19 cellular contexts compared by ENCODE assay signal in genomic region chr4:145756244-145756643, GRCh38.
A peak's percentile ranks its signal among the peaks of the same experiment; 100 is the strongest.
DNase-seq lines count a peak whose midpoint lies in the region; ATAC-seq, FAIRE-seq and TF ChIP-seq lines count a peak whose summit lies in the region.
"Had no signal": no experiment of that assay in that cellular context is flagged by ENCODE, and none has a peak within 500 bp of the region (broad histone marks: within the 10 kb centered on the region; RNA-seq: fewer than 3 reads in every experiment).

No MANE protein-coding gene starts in this region.

- H3K9me3 ChIP-seq in K562 (replicated peaks; ENCODE audit: control insufficient read depth, insufficient read depth, low read depth, low read length), result no peaks in the 10 kb centered on the region
- H3K9me3 ChIP-seq: HAP-1 had no signal

- POLR2A ChIA-PET in activated CD4-positive, alpha-beta T cell treated with anti-CD3 and anti-CD28 coated beads for 36 hours (lab: Charles Lee), result no interaction called here
- POLR2A ChIA-PET in K562 (lab: Yijun Ruan, JAX), result interaction anchor here (0.6 kb wide), 1 partner anchor 727 kb away, joined by 3 read pairs; no protein-coding TSS in a partner anchor

- H3K9ac ChIP-seq in K562 (ENCODE audit: insufficient read depth in 1 of 2, low read depth in 2 of 2, low read length in 2 of 2), result no peak overlapping the region
- H3K9ac ChIP-seq: KMS-11 had no signal

- H2AFZ ChIP-seq in K562 (ENCODE audit: low read depth, low read length), result no peak overlapping the region

- ATAC-seq in activated CD4-positive, alpha-beta T cell treated with anti-CD3 and anti-CD28 coated beads for 36 hours, result peak; percentile 59
- ATAC-seq in K562, result no peak
- peak; percentile 59 for ATAC-seq in stimulated activated naive CD8-positive, alpha-beta T cell treated with anti-CD3 and anti-CD28 coated beads, Interleukin-15, amount 100 ng/mL, for 72 hours

- no peak for TF ChIP-seq CTCF in K562 (IDR thresholded peaks at IDR 0.05 in 2 of 3, conservative IDR thresholded peaks at IDR 0.05 in 1 of 3; ENCODE audit: insufficient read depth in 2 of 3, low read depth in 1 of 3, low read length in 3 of 3)

- H3K36me3 ChIP-seq in K562 (ENCODE audit: control insufficient read depth, insufficient read depth, low read length), result no peaks in the 10 kb centered on the region

- H3K4me3 ChIP-seq in K562, result no peak overlapping the region
- H3K4me3 ChIP-seq: HAP-1 had no signal

- no peaks in the 10 kb centered on the region for H3K4me1 ChIP-seq in K562 (replicated peaks in 1 of 2; ENCODE audit: control insufficient read depth in 2 of 2, insufficient read depth in 2 of 2, low read length in 2 of 2)
- H3K4me1 ChIP-seq: HAP-1 had no signal

- TF ChIP-seq EP300 in K562 (IDR thresholded peaks at IDR 0.05; ENCODE audit: low read length), result no peak

- H3K4me3 Mint-ChIP-seq in activated CD4-positive, alpha-beta T cell treated with anti-CD3 and anti-CD28 coated beads for 36 hours, result no peak overlapping the region
- peak overlapping the region; percentile 26 to 58 for H3K4me3 Mint-ChIP-seq in stimulated activated naive CD8-positive, alpha-beta T cell treated with anti-CD3 and anti-CD28 coated beads, Interleukin-15, amount 100 ng/mL, for 72 hours
- H3K4me3 Mint-ChIP-seq: CD14-positive monocyte had no signal

- DNase-seq in activated CD4-positive, alpha-beta T cell treated with anti-CD3 and anti-CD28 coated beads for 36 hours, result peak; percentile 30
- no peak for DNase-seq in activated CD4-positive, alpha-beta T cell treated with anti-CD3 and anti-CD28 coated beads, Interleukin-2, amount 50 U/mL, for 48 hours
- peak; percentile 27 for DNase-seq in stimulated activated CD4-positive, alpha-beta T cell treated with anti-CD3 and anti-CD28 coated beads, Interleukin-15, amount 100 ng/mL, for 24 hours
- no peak for DNase-seq in stimulated activated CD4-positive, alpha-beta T cell treated with anti-CD3 and anti-CD28 coated beads, Interleukin-4, amount 100 ng/mL, for 24 hours
- DNase-seq in K562 (ENCODE audit: extremely low read depth in 1 of 4, low spot score in 3 of 4) (no peak), putamen (ENCODE audit: low spot score) (no peak), NCI-H526 (lab: John Stamatoyannopoulos, UW) (no peak)
- no peak for DNase-seq in stimulated activated naive CD8-positive, alpha-beta T cell treated with anti-CD3 and anti-CD28 coated beads, Interleukin-15, amount 100 ng/mL, for 72 hours
- DNase-seq: AML-193, DMS 273 treated with DMSO at 0.1 percent for 48 hours, DND-41, NCI-H1417, NCI-H187 treated with DMSO at 0.1 percent for 48 hours, NCI-H226, NCI-H524 had no signal

- H3K27me3 ChIP-seq in K562 (ENCODE audit: control insufficient read depth in 2 of 2, insufficient read depth in 2 of 2, low read length in 2 of 2), result peaks cover 3 to 26% of the 10 kb centered on the region in 2 experiments; a peak in 3 of 5 replicates

- BruUV-seq in K562 (replicated peaks; lab: Mats Ljungman, UMichigan), result no TSS peak

- H3K27me3 Mint-ChIP-seq in activated CD4-positive, alpha-beta T cell treated with anti-CD3 and anti-CD28 coated beads for 36 hours, result peaks cover 1% of the 10 kb centered on the region
- peaks cover 10% of the 10 kb centered on the region for H3K27me3 Mint-ChIP-seq in stimulated activated naive CD8-positive, alpha-beta T cell treated with anti-CD3 and anti-CD28 coated beads, Interleukin-15, amount 100 ng/mL, for 72 hours

- intact Hi-C loops in activated CD4-positive, alpha-beta T cell treated with anti-CD3 and anti-CD28 coated beads for 36 hours (cut with DNase I, micrococcal nuclease), result no loop called here
- intact Hi-C loops in K562 (cut with micrococcal nuclease), result no loop called here

- in situ Hi-C loops in K562 (cut with MboI), result no loop called here

- peaks cover 30% of the 10 kb centered on the region for H3K4me1 Mint-ChIP-seq in activated CD4-positive, alpha-beta T cell treated with anti-CD3 and anti-CD28 coated beads for 36 hours
- H3K4me1 Mint-ChIP-seq in stimulated activated naive CD8-positive, alpha-beta T cell treated with anti-CD3 and anti-CD28 coated beads, Interleukin-15, amount 100 ng/mL, for 72 hours, result peaks cover 45% of the 10 kb centered on the region
- H3K4me1 Mint-ChIP-seq: CD14-positive monocyte had no signal

- H4K20me1 ChIP-seq in K562 (replicated peaks; ENCODE audit: control insufficient read depth, insufficient read depth, low read length), result no peaks in the 10 kb centered on the region

- no peak overlapping the region for H3K27ac ChIP-seq in K562 (ENCODE audit: extremely low read depth, low read depth, low read length)
- H3K27ac ChIP-seq: 22Rv1, KMS-11 had no signal

- no peak for TF ChIP-seq RAD21 in K562 (CRISPR knock-in tag; conservative IDR thresholded peaks at IDR 0.05 in 1 of 2, IDR thresholded peaks at IDR 0.05 in 1 of 2)

- H3K4me2 ChIP-seq in K562 (ENCODE audit: insufficient read depth, low read length), result no peak overlapping the region
- H3K4me2 ChIP-seq: KMS-11 had no signal

- CTCF ChIA-PET in activated CD4-positive, alpha-beta T cell treated with anti-CD3 and anti-CD28 coated beads for 36 hours (lab: Charles Lee), result no interaction called here
- CTCF ChIA-PET in K562 (lab: Yijun Ruan, JAX; ENCODE audit: low intra/inter-chr PET ratio), result no interaction called here

- FAIRE-seq in K562 (lab: Jason Lieb, UNC), result peak; percentile 19

- H3K27ac Mint-ChIP-seq in activated CD4-positive, alpha-beta T cell treated with anti-CD3 and anti-CD28 coated beads for 36 hours, result peak overlapping the region; percentile 53
- H3K27ac Mint-ChIP-seq in stimulated activated naive CD8-positive, alpha-beta T cell treated with anti-CD3 and anti-CD28 coated beads, Interleukin-15, amount 100 ng/mL, for 72 hours, result peak overlapping the region in 1 of 2 donors; percentile 67
- H3K27ac Mint-ChIP-seq: CD14-positive monocyte had no signal

- 0% methylated on average over 1 of the region's 1 CpG for WGBS in K562 (ENCODE audit: insufficient coverage, low coverage, missing lambda C conversion rate)

- H3K36me3 Mint-ChIP-seq in activated CD4-positive, alpha-beta T cell treated with anti-CD3 and anti-CD28 coated beads for 36 hours (ENCODE audit: low read depth), result peaks cover 30% of the 10 kb centered on the region

- H3K9me1 ChIP-seq in K562 (ENCODE audit: control insufficient read depth, insufficient read depth, low read length), result no peaks in the 10 kb centered on the region

- no peaks in the 10 kb centered on the region for H3K79me2 ChIP-seq in K562 (ENCODE audit: control insufficient read depth, insufficient read depth, low read length)

- peaks cover 2% of the 10 kb centered on the region for H3K9me3 Mint-ChIP-seq in activated CD4-positive, alpha-beta T cell treated with anti-CD3 and anti-CD28 coated beads for 36 hours (ENCODE audit: low read depth)
- H3K9me3 Mint-ChIP-seq in stimulated activated naive CD8-positive, alpha-beta T cell treated with anti-CD3 and anti-CD28 coated beads, Interleukin-15, amount 100 ng/mL, for 72 hours, result peaks cover 4 to 17% of the 10 kb centered on the region in 2 donors

- no peak for TF ChIP-seq POLR2A in K562 (conservative IDR thresholded peaks at IDR 0.05)

TF ChIP-seq in K562, 482 proteins besides CTCF, POLR2A, EP300 and RAD21:
- TF ChIP-seq KDM1A (IDR thresholded peaks at IDR 0.05) (no peak), CCAR2 (IDR thresholded peaks at IDR 0.05; ENCODE audit: low read depth, low read length) (no peak), CHD1 (IDR thresholded peaks at IDR 0.05; ENCODE audit: low read length) (no peak), ZNF57 (CRISPR knock-in tag; IDR thresholded peaks at IDR 0.05) (no peak), MAFF (IDR thresholded peaks at IDR 0.05; ENCODE audit: low read length) (no peak), SMAD1 (IDR thresholded peaks at IDR 0.05; ENCODE audit: low read depth, low read length, partially characterized antibody) (no peak), ARNT (IDR thresholded peaks at IDR 0.05) (no peak), SAFB2 (IDR thresholded peaks at IDR 0.05; ENCODE audit: borderline replicate concordance, low read depth, low read length, severe bottlenecking) (no peak), SIRT6 (IDR thresholded peaks at IDR 0.05; ENCODE audit: low read depth, low read length) (no peak), ZC3H8 (IDR thresholded peaks at IDR 0.05) (no peak), HES1 (IDR thresholded peaks at IDR 0.05; ENCODE audit: low read depth) (no peak), ARID1B (IDR thresholded peaks at IDR 0.05) (no peak), WHSC1 (IDR thresholded peaks at IDR 0.05; ENCODE audit: low read length) (no peak)

Comparison
In these comparisons a context has a peak if more than half of its experiments do, and no peak if none do; other contexts are left out.
1. DNase-seq: peak in activated CD4-positive, alpha-beta T cell treated with anti-CD3 and anti-CD28 coated beads for 36 hours (single experiment) and stimulated activated CD4-positive, alpha-beta T cell treated with anti-CD3 and anti-CD28 coated beads, Interleukin-15, amount 100 ng/mL, for 24 hours (single experiment); none in activated CD4-positive, alpha-beta T cell treated with anti-CD3 and anti-CD28 coated beads, Interleukin-2, amount 50 U/mL, for 48 hours (0 of 2), stimulated activated CD4-positive, alpha-beta T cell treated with anti-CD3 and anti-CD28 coated beads, Interleukin-4, amount 100 ng/mL, for 24 hours (single experiment), K562 (0 of 4), stimulated activated naive CD8-positive, alpha-beta T cell treated with anti-CD3 and anti-CD28 coated beads, Interleukin-15, amount 100 ng/mL, for 72 hours (0 of 2), putamen (single experiment) and NCI-H526 (0 of 2).